ENCODE assay signal across 10 cellular contexts in genomic region chr1:119635801-119636390, GRCh38. TPM values are rescaled to one million over a fixed set of nuclear protein-coding genes. Genes with fewer than 3 reads are reported as not detected.
DNase-seq lines count a peak whose midpoint lies in the region; ATAC-seq and TF ChIP-seq lines count a peak whose summit lies in the region.
"Had no signal": no experiment of that assay in that cellular context is flagged by ENCODE, and none has a peak within 500 bp of the region (broad histone marks: within the 10 kb centered on the region; RNA-seq: fewer than 3 reads in every experiment).

No MANE protein-coding gene starts in this region.

- peak; percentile 64 for ATAC-seq in GM21526 (IDR thresholded peaks at IDR 0.05; ENCODE audit: low FRiP score, unreplicated experiment)
- ATAC-seq in HG03521 (IDR thresholded peaks at IDR 0.05; ENCODE audit: unreplicated experiment), result peak; percentile 47
- no peak for ATAC-seq in GM19452 (IDR thresholded peaks at IDR 0.05; ENCODE audit: unreplicated experiment)

- TF ChIP-seq CTCF in GM12864 (IDR thresholded peaks at IDR 0.05; ENCODE audit: low read depth, low read length, missing control alignments) (no peak), fibroblast of villous mesenchyme (IDR thresholded peaks at IDR 0.05; ENCODE audit: insufficient read depth, low read depth, low read length) (no peak)

- H3K4me3 ChIP-seq in GM12864 (ENCODE audit: low read depth, low read length) (no peak overlapping the region), fibroblast of villous mesenchyme (ENCODE audit: low read depth, low read length) (no peak overlapping the region)
- H3K4me3 ChIP-seq: thyroid gland had no signal

- DNase-seq in GM12864 (ENCODE audit: low read depth), result peak; percentile 31
- DNase-seq in fibroblast of villous mesenchyme (ENCODE audit: low read depth), result peak; percentile 56
- DNase-seq in activated gamma-delta T cell (lab: John Stamatoyannopoulos, UW), result no peak
- DNase-seq in activated CD4-positive, alpha-beta T cell treated with anti-CD3 and anti-CD28 coated beads, Interleukin-2, amount 50 U/mL, for 4 hours, result no peak
- no peak for DNase-seq in NCI-H1417 treated with DMSO at 0.1 percent for 48 hours (lab: John Stamatoyannopoulos, UW)
- DNase-seq: NCI-H1436 treated with DMSO at 0.1 percent for 48 hours, thyroid gland had no signal

RNA-seq across cellular contexts. Expression of gene ZNF697, which starts 12.2 kb away (rescaled TPM):
- 13.2 and 14.2 TPM in 2 replicates for total RNA-seq in fibroblast of villous mesenchyme

Comparison
In these comparisons a context has a peak if more than half of its experiments do, and no peak if none do; other contexts are left out.
1. DNase-seq: peak in GM12864 (single experiment) and fibroblast of villous mesenchyme (single experiment); none in activated gamma-delta T cell (single experiment), activated CD4-positive, alpha-beta T cell treated with anti-CD3 and anti-CD28 coated beads, Interleukin-2, amount 50 U/mL, for 4 hours (0 of 2) and NCI-H1417 treated with DMSO at 0.1 percent for 48 hours (single experiment).